8 cellular contexts compared by ENCODE assay signal in genomic region chr2:224894356-224894755, GRCh38.
A peak's percentile ranks its signal among the peaks of the same experiment; 100 is the strongest.
DNase-seq lines count a peak whose midpoint lies in the region; ATAC-seq and TF ChIP-seq lines count a peak whose summit lies in the region.

No MANE protein-coding gene starts in this region.

- H3K4me3 ChIP-seq in DOHH2 (ENCODE audit: low read length), result no peak overlapping the region

- no peaks in the 10 kb centered on the region for H3K9me2 ChIP-seq in DOHH2 (replicated peaks; ENCODE audit: control insufficient read depth, low read length)

- no peaks in the 10 kb centered on the region for H3K79me2 ChIP-seq in DOHH2 (ENCODE audit: control insufficient read depth, low read length)

- no peaks in the 10 kb centered on the region for H3K9me3 Mint-ChIP-seq in activated naive CD8-positive, alpha-beta T cell treated with anti-CD3 and anti-CD28 coated beads, Interleukin-2, amount 10 ng/mL, durations not matched to agents 7 days and 5 days

- H3K27me3 Mint-ChIP-seq in activated naive CD8-positive, alpha-beta T cell treated with anti-CD3 and anti-CD28 coated beads, Interleukin-2, amount 10 ng/mL, durations not matched to agents 7 days and 5 days, result no peaks in the 10 kb centered on the region

- ATAC-seq in GM19463 (IDR thresholded peaks at IDR 0.05; ENCODE audit: unreplicated experiment) (peak; percentile 84), HG03439 (IDR thresholded peaks at IDR 0.05; ENCODE audit: unreplicated experiment) (peak; percentile 74)
- ATAC-seq in activated naive CD8-positive, alpha-beta T cell treated with anti-CD3 and anti-CD28 coated beads, Interleukin-2, amount 10 ng/mL, durations not matched to agents 7 days and 5 days (ENCODE audit: low read depth), result peak; percentile 78

- peaks cover 15% of the 10 kb centered on the region for H3K4me1 ChIP-seq in DOHH2 (ENCODE audit: control insufficient read depth, low read length)

- POLR2A ChIA-PET in activated naive CD8-positive, alpha-beta T cell treated with anti-CD3 and anti-CD28 coated beads, Interleukin-2, amount 10 ng/mL, durations not matched to agents 7 days and 5 days (lab: Charles Lee), result interaction anchor here (0.7 to 1.6 kb wide), 5 partner anchors 16 to 51 kb away, joined by 3 to 8 read pairs (median 3); no protein-coding TSS in a partner anchor

- H3K4me1 Mint-ChIP-seq in activated naive CD8-positive, alpha-beta T cell treated with anti-CD3 and anti-CD28 coated beads, Interleukin-2, amount 10 ng/mL, durations not matched to agents 7 days and 5 days, result peaks cover 55% of the 10 kb centered on the region

- no peaks in the 10 kb centered on the region for H3F3A ChIP-seq in DOHH2 (ENCODE audit: control insufficient read depth, insufficient read depth)

- no peak for DNase-seq in activated naive CD8-positive, alpha-beta T cell treated with anti-CD3 and anti-CD28 coated beads, Interleukin-2, amount 10 ng/mL, durations not matched to agents 7 days and 5 days
- DNase-seq in NCI-H2196 (lab: John Stamatoyannopoulos, UW; ENCODE audit: unreplicated experiment), result no peak
- no peak for DNase-seq in stimulated activated CD4-positive, alpha-beta T cell treated with anti-CD3 and anti-CD28 coated beads, Interleukin-2, amount 100 ng/mL, for 24 hours
- no peak for DNase-seq in mesenteric fat pad (ENCODE audit: low spot score)
- DNase-seq in NCI-H1105 (lab: John Stamatoyannopoulos, UW), result no peak

- peaks cover 64% of the 10 kb centered on the region for H3K36me3 Mint-ChIP-seq in activated naive CD8-positive, alpha-beta T cell treated with anti-CD3 and anti-CD28 coated beads, Interleukin-2, amount 10 ng/mL, durations not matched to agents 7 days and 5 days

- H3K36me3 ChIP-seq in DOHH2 (ENCODE audit: control insufficient read depth, low read length), result no peaks in the 10 kb centered on the region

- H4K20me1 ChIP-seq in DOHH2 (ENCODE audit: control insufficient read depth, insufficient read depth, low read depth, low read length), result no peaks in the 10 kb centered on the region

- H3K4me2 ChIP-seq in DOHH2 (ENCODE audit: low read length), result peak overlapping the region; percentile 34

- TF ChIP-seq CTCF in DOHH2 (IDR thresholded peaks at IDR 0.05; ENCODE audit: low read depth, low read length, poor library complexity, severe bottlenecking), result no peak

- H3K9me3 ChIP-seq in DOHH2 (ENCODE audit: control insufficient read depth, insufficient read depth, low read length), result no peaks in the 10 kb centered on the region

- H3K4me3 Mint-ChIP-seq in activated naive CD8-positive, alpha-beta T cell treated with anti-CD3 and anti-CD28 coated beads, Interleukin-2, amount 10 ng/mL, durations not matched to agents 7 days and 5 days, result peak overlapping the region; percentile 69

- H3K27ac Mint-ChIP-seq in activated naive CD8-positive, alpha-beta T cell treated with anti-CD3 and anti-CD28 coated beads, Interleukin-2, amount 10 ng/mL, durations not matched to agents 7 days and 5 days, result peak overlapping the region; percentile 87

- H3K27ac ChIP-seq in DOHH2 (ENCODE audit: low read depth, low read length), result no peak overlapping the region

- no peaks in the 10 kb centered on the region for H3K27me3 ChIP-seq in DOHH2 (ENCODE audit: control insufficient read depth, low read length)
